21 cellular contexts compared by ENCODE assay signal in the genomic region with DNA sequence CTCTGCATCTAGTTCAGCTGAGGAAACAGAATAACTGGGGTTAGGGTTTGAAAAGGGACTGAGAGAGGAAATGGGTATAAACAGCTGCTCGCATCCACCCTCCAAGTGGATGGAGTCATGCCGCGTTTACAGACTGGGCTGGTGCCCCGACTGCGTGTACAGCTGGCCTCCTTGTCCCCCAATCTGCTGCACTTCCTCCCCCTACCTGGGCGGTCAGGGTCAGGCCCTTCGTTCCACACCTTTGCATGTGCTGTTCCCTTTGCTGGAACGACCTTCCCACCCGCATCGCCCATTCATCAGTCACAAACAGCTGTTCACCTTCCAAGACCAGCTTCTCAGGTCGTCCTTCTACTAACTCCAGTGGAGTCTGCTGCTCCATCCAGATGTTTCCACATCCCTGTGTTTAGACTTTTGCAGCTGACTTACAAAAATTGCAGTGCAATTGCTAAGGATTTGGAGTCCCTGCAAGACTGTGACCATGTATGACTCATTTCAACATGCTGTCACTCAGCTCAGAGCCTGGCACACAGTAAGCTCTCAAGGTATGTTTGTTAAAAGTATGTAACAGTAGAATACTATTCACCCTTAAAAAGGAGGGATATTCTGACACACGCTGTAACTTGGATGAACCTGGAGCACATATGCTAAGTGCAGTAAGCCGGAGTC.
DNase-seq lines count a peak whose midpoint lies in the region; ATAC-seq and TF ChIP-seq lines count a peak whose summit lies in the region.
"Had no signal": no experiment of that assay in that cellular context is flagged by ENCODE, and none has a peak within 500 bp of the region (broad histone marks: within the 10 kb centered on the region; RNA-seq: fewer than 3 reads in every experiment).

No MANE protein-coding gene starts in this region.

- H3K4me3 Mint-ChIP-seq in CD4-positive, alpha-beta T cell = no peak overlapping the region
- H3K4me3 Mint-ChIP-seq in effector memory CD8-positive, alpha-beta T cell = no peak overlapping the region
- H3K4me3 Mint-ChIP-seq: activated T-helper 17 cell treated with anti-CD3 and anti-CD28 coated beads, Interleukin-2, amount 50 U/mL, for 72 hours; CD4-positive, alpha-beta memory T cell; immature natural killer cell had no signal

- no peaks in the 10 kb centered on the region for H3K9me3 ChIP-seq in CD4-positive, alpha-beta T cell (ENCODE audit: control insufficient read depth, low read length)
- H3K9me3 ChIP-seq in mesenchymal stem cell (ENCODE audit: control insufficient read depth, low read length) = no peaks in the 10 kb centered on the region
- H3K9me3 ChIP-seq in Peyer's patch = no peaks in the 10 kb centered on the region
- H3K9me3 ChIP-seq: thoracic aorta had no signal

- H3K4me2 ChIP-seq in mesenchymal stem cell (ENCODE audit: low read length, poor library complexity, severe bottlenecking) = no peak overlapping the region
- H3K4me2 ChIP-seq: smooth muscle cell had no signal

- peaks cover 57% of the 10 kb centered on the region for H3K36me3 Mint-ChIP-seq in CD4-positive, alpha-beta T cell (ENCODE audit: low read depth)
- H3K36me3 Mint-ChIP-seq in effector memory CD8-positive, alpha-beta T cell (ENCODE audit: insufficient read depth) = peaks cover 27% of the 10 kb centered on the region

- no peak overlapping the region for H3K4ac ChIP-seq in mesenchymal stem cell (ENCODE audit: low read depth in 1 of 2, low read length in 2 of 2)

- no peak overlapping the region for H2BK15ac ChIP-seq in mesenchymal stem cell (ENCODE audit: low read depth, poor library complexity, severe bottlenecking)

- no peak overlapping the region for H3K4me3 ChIP-seq in mesenchymal stem cell (ENCODE audit: insufficient read depth in 1 of 2, low read depth in 1 of 2, low read length in 2 of 2)
- no peak overlapping the region for H3K4me3 ChIP-seq in Peyer's patch
- H3K4me3 ChIP-seq: smooth muscle cell, thoracic aorta had no signal

- no peak for TF ChIP-seq CTCF in CD4-positive, alpha-beta T cell (IDR thresholded peaks at IDR 0.05)
- no peak for TF ChIP-seq CTCF in Peyer's patch (IDR thresholded peaks at IDR 0.05)

- no peak overlapping the region for H4K91ac ChIP-seq in mesenchymal stem cell (ENCODE audit: low read length)

- H3K27me3 ChIP-seq in CD4-positive, alpha-beta T cell (ENCODE audit: control insufficient read depth, insufficient read depth, low read length) = no peaks in the 10 kb centered on the region
- no peaks in the 10 kb centered on the region for H3K27me3 ChIP-seq in mesenchymal stem cell (ENCODE audit: control insufficient read depth in 1 of 2, insufficient read depth in 1 of 2, low read length in 2 of 2)
- H3K27me3 ChIP-seq in Peyer's patch = no peaks in the 10 kb centered on the region

- no peaks in the 10 kb centered on the region for H3K27me3 Mint-ChIP-seq in CD4-positive, alpha-beta T cell
- H3K27me3 Mint-ChIP-seq in effector memory CD8-positive, alpha-beta T cell = no peaks in the 10 kb centered on the region
- H3K27me3 Mint-ChIP-seq: activated T-helper 17 cell treated with anti-CD3 and anti-CD28 coated beads, Interleukin-2, amount 50 U/mL, for 72 hours; CD4-positive, alpha-beta memory T cell had no signal

- H3K27ac ChIP-seq in CD4-positive, alpha-beta T cell (ENCODE audit: low read depth, low read length) = no peak overlapping the region
- H3K27ac ChIP-seq in mesenchymal stem cell (ENCODE audit: low read length, poor library complexity, severe bottlenecking) (no peak overlapping the region), Peyer's patch (no peak overlapping the region)
- H3K27ac ChIP-seq: thoracic aorta had no signal

- H2BK120ac ChIP-seq in mesenchymal stem cell (ENCODE audit: low read depth, low read length) = no peak overlapping the region

- H2AK5ac ChIP-seq in mesenchymal stem cell (ENCODE audit: low read length, severe bottlenecking) = no peak overlapping the region

- H3K4me1 Mint-ChIP-seq in CD4-positive, alpha-beta T cell (ENCODE audit: low read depth) = peaks cover 16% of the 10 kb centered on the region
- peaks cover 8 to 10% of the 10 kb centered on the region in 2 donors for H3K4me1 Mint-ChIP-seq in effector memory CD8-positive, alpha-beta T cell (ENCODE audit: low read depth in 2 of 2)
- H3K4me1 Mint-ChIP-seq: activated T-helper 17 cell treated with anti-CD3 and anti-CD28 coated beads, Interleukin-2, amount 50 U/mL, for 72 hours had no signal

- H3K18ac ChIP-seq in mesenchymal stem cell (ENCODE audit: low read depth in 1 of 2, low read length in 2 of 2) = no peak overlapping the region

- CTCF ChIA-PET in CD4-positive, alpha-beta T cell (lab: Charles Lee) = no interaction called here

- H3K27ac Mint-ChIP-seq in CD4-positive, alpha-beta T cell = peak overlapping the region; percentile 56
- H3K27ac Mint-ChIP-seq in effector memory CD8-positive, alpha-beta T cell = peak overlapping the region; percentile 36 to 75
- H3K27ac Mint-ChIP-seq: activated T-helper 17 cell treated with anti-CD3 and anti-CD28 coated beads, Interleukin-2, amount 50 U/mL, for 72 hours had no signal

- H2BK5ac ChIP-seq in mesenchymal stem cell (ENCODE audit: low read depth, low read length, poor library complexity, severe bottlenecking) = no peak overlapping the region

- 94% methylated on average over 13 of the region's 13 CpGs for WGBS in mesenchymal stem cell

- no peak for DNase-seq in CD4-positive, alpha-beta T cell
- DNase-seq in HCEC 1CT (peak; percentile 14), mesenchymal stem cell (peak; percentile 60), Peyer's patch (no peak), RPMI8226 (no peak)
- DNase-seq in effector memory CD8-positive, alpha-beta T cell = no peak
- DNase-seq: activated CD4-positive, CD25-positive, alpha-beta regulatory T cell treated with anti-CD3 and anti-CD28 coated beads, Interleukin-2, amount 50 U/mL, for 72 hours; CD4-positive, alpha-beta memory T cell; immature natural killer cell; Karpas-422; left ventricle myocardium superior; NCI-H1105; NCI-H2081 treated with DMSO at 0.1 percent for 48 hours; NCI-H82; Right ventricle myocardium superior; stimulated activated naive CD4-positive, alpha-beta T cell treated with Interleukin-2 at 50 U/mL for 16 hours had no signal

- ATAC-seq in CD4-positive, alpha-beta T cell (ENCODE audit: poor library complexity) = no peak
- ATAC-seq in effector memory CD8-positive, alpha-beta T cell (replicated peaks) = no peak
- ATAC-seq in HG03378 (IDR thresholded peaks at IDR 0.05; ENCODE audit: unreplicated experiment) (no peak), HG02840 (IDR thresholded peaks at IDR 0.05; ENCODE audit: low FRiP score, unreplicated experiment) (no peak)
- ATAC-seq: activated T-helper 17 cell treated with anti-CD3 and anti-CD28 coated beads, Interleukin-2, amount 50 U/mL, for 72 hours; left ventricle myocardium superior had no signal

- intact Hi-C loops in CD4-positive, alpha-beta T cell (cut with DNase I, micrococcal nuclease) = no loop called here

- no peak for TF ChIP-seq POLR2A in Peyer's patch (IDR thresholded peaks at IDR 0.05)

- no peak overlapping the region for H3K9ac ChIP-seq in mesenchymal stem cell (ENCODE audit: low read length)

- H3K4me1 ChIP-seq in mesenchymal stem cell (ENCODE audit: control insufficient read depth, insufficient read depth, low read depth, low read length) (peaks cover 7% of the 10 kb centered on the region), Peyer's patch (no peaks in the 10 kb centered on the region)

- H2BK12ac ChIP-seq in mesenchymal stem cell (ENCODE audit: low read length in 2 of 2) = no peak overlapping the region

- POLR2A ChIA-PET in CD4-positive, alpha-beta T cell (lab: Charles Lee) = no interaction called here

- H3K14ac ChIP-seq in mesenchymal stem cell (ENCODE audit: low read length in 2 of 2) = no peak overlapping the region

- no peak overlapping the region for H4K8ac ChIP-seq in mesenchymal stem cell (ENCODE audit: low read length)

- H3K9me3 Mint-ChIP-seq in CD4-positive, alpha-beta T cell = no peaks in the 10 kb centered on the region
- H3K9me3 Mint-ChIP-seq in effector memory CD8-positive, alpha-beta T cell = no peaks in the 10 kb centered on the region
- H3K9me3 Mint-ChIP-seq: CD4-positive, alpha-beta memory T cell; immature natural killer cell had no signal

- no peak overlapping the region for H3K23ac ChIP-seq in mesenchymal stem cell (ENCODE audit: low read length in 2 of 2)

- no peak overlapping the region for H2AFZ ChIP-seq in mesenchymal stem cell (ENCODE audit: low read depth, low read length)

- peaks cover 26 to 31% of the 10 kb centered on the region in 2 experiments for H3K36me3 ChIP-seq in mesenchymal stem cell (ENCODE audit: control insufficient read depth in 1 of 2, insufficient read depth in 2 of 2, low read depth in 1 of 2, low read length in 2 of 2)
- peaks cover 0 to 25% (median 0%) of the 10 kb centered on the region in 3 donors for H3K36me3 ChIP-seq in Peyer's patch

- peaks cover 29% of the 10 kb centered on the region for H3K79me1 ChIP-seq in mesenchymal stem cell (replicated peaks; ENCODE audit: low read length, poor library complexity, severe bottlenecking)

Comparison
In these comparisons a context has a peak if more than half of its experiments do, and no peak if none do; other contexts are left out.
1. DNase-seq: peak in HCEC 1CT (single experiment) and mesenchymal stem cell (single experiment); none in CD4-positive, alpha-beta T cell (0 of 10), effector memory CD8-positive, alpha-beta T cell (0 of 3), Peyer's patch (0 of 3) and RPMI8226 (single experiment).